Comparison of ENCODE assay signal across 14 cellular contexts in the genomic region with DNA sequence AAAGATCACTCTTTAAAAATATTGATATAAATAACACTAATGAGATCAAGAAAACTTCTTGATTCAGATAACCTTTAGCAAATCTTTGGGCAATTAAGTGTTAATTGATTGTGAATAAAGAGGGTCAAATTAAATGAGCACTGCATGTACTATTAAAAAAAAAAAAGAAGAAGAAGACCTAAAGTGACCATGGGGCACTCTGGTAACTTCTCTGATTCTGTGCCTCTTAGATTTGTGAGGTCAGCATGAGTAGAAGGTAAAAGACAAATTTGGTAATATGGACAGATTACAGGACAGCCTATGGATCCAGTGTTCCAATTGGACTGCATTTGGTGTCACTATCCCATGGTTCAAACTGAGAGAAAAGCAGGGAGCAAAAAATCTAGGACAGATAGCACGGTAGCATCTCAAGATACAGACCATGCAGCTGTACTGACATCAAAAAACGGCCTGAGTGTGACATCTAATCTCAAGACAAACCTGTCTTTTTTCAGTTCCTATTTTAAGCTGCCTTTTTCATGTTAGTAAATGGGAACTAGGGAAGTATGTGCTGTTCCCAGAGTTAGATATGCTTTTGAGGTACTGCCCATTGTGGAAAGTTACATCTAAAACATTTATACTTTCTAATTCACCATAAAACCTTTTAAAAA.
DNase-seq lines count a peak whose midpoint lies in the region; ATAC-seq and FAIRE-seq lines count a peak whose summit lies in the region.
"Had no signal": no experiment of that assay in that cellular context is flagged by ENCODE, and none has a peak within 500 bp of the region (broad histone marks: within the 10 kb centered on the region; RNA-seq: fewer than 3 reads in every experiment).

No MANE protein-coding gene starts in this region.

- POLR2A ChIA-PET in T-cell (lab: Charles Lee) = no interaction called here

- ATAC-seq in HG02610 (IDR thresholded peaks at IDR 0.05; ENCODE audit: unreplicated experiment) (peak; percentile 31), HG03342 (IDR thresholded peaks at IDR 0.05; ENCODE audit: unreplicated experiment) (peak; percentile 28), T-cell (replicated peaks in 1 of 4) (no peak)
- ATAC-seq: K562 had no signal

- FAIRE-seq in GM19239 (lab: Jason Lieb, UNC) = peak; percentile 95
- FAIRE-seq: K562 had no signal

- H3K27me3 Mint-ChIP-seq in T-cell = no peaks in the 10 kb centered on the region
- H3K27me3 Mint-ChIP-seq: CD4-positive, alpha-beta T cell had no signal

- no peaks in the 10 kb centered on the region for H3K4me1 Mint-ChIP-seq in T-cell

- H3K36me3 Mint-ChIP-seq in T-cell = no peaks in the 10 kb centered on the region

- CTCF ChIA-PET in T-cell (lab: Charles Lee) = no interaction called here

- H3K27ac Mint-ChIP-seq in T-cell = no peak overlapping the region
- H3K27ac Mint-ChIP-seq: CD4-positive, alpha-beta T cell had no signal

- peaks cover 0 to 3% (median 2%) of the 10 kb centered on the region in 3 donors for H3K9me3 Mint-ChIP-seq in T-cell
- H3K9me3 Mint-ChIP-seq: CD4-positive, alpha-beta T cell had no signal

- no peak overlapping the region for H3K4me3 Mint-ChIP-seq in T-cell
- H3K4me3 Mint-ChIP-seq: CD4-positive, alpha-beta T cell had no signal

- peak overlapping the region; percentile 83 for H3K27ac ChIP-seq in epithelial cell of prostate
- H3K27ac ChIP-seq: dorsolateral prefrontal cortex had no signal

- no peak for DNase-seq in GM19239 (ENCODE audit: insufficient read length, low spot score)
- DNase-seq in epithelial cell of prostate (ENCODE audit: low read depth, low spot score) = no peak
- DNase-seq in NCI-H2196 treated with DMSO at 0.1 percent for 48 hours (lab: John Stamatoyannopoulos, UW; ENCODE audit: unreplicated experiment) = no peak
- no peak for DNase-seq in T-cell
- DNase-seq in activated T-cell treated with anti-CD3 and anti-CD28 coated beads, Interleukin-2, amount 50 U/mL, for 1 hour = no peak
- DNase-seq: CD4-positive, alpha-beta T cell; dorsolateral prefrontal cortex; mesendoderm; NCI-H2029 treated with DMSO at 0.1 percent for 48 hours; occipital lobe; SW 1271 had no signal

Comparison
In these comparisons a context has a peak if more than half of its experiments do, and no peak if none do; other contexts are left out.
1. ATAC-seq: peak in HG02610 (single experiment) and HG03342 (single experiment); none in T-cell (0 of 4).